11 cellular contexts compared by ENCODE assay signal in genomic region chr4:163665521-163666334, GRCh38.
A peak's percentile ranks its signal among the peaks of the same experiment; 100 is the strongest.
DNase-seq lines count a peak whose midpoint lies in the region; ATAC-seq and TF ChIP-seq lines count a peak whose summit lies in the region.
"Had no signal": no experiment of that assay in that cellular context is flagged by ENCODE, and none has a peak within 500 bp of the region (broad histone marks: within the 10 kb centered on the region; RNA-seq: fewer than 3 reads in every experiment).

No MANE protein-coding gene starts in this region.

- H4K20me1 ChIP-seq in SU-DHL-6 (ENCODE audit: low read depth, low read length) = no peaks in the 10 kb centered on the region

- H3K79me2 ChIP-seq in SU-DHL-6 (ENCODE audit: insufficient read depth, low read length) = no peaks in the 10 kb centered on the region

- ATAC-seq in activated T-cell treated with anti-CD3 and anti-CD28 coated beads, Interleukin-2, amount 50 U/mL, for 72 hours (replicated peaks in 1 of 2) = no peak
- ATAC-seq in HG03025 (IDR thresholded peaks at IDR 0.05; ENCODE audit: low FRiP score, unreplicated experiment) = peak; percentile 39
- peak; percentile 70 for ATAC-seq in upper lobe of right lung

- H3K36me3 ChIP-seq in SU-DHL-6 (ENCODE audit: low read length) = no peaks in the 10 kb centered on the region
- no peaks in the 10 kb centered on the region for H3K36me3 ChIP-seq in upper lobe of right lung
- H3K36me3 ChIP-seq in vagina = no peaks in the 10 kb centered on the region

- TF ChIP-seq POLR2A in vagina (IDR thresholded peaks at IDR 0.05) = no peak

- H3F3A ChIP-seq in SU-DHL-6 (ENCODE audit: insufficient read depth) = peaks cover 60% of the 10 kb centered on the region

- H3K27me3 ChIP-seq in SU-DHL-6 (ENCODE audit: low read length) = no peaks in the 10 kb centered on the region
- H3K27me3 ChIP-seq in upper lobe of right lung = no peaks in the 10 kb centered on the region
- no peaks in the 10 kb centered on the region for H3K27me3 ChIP-seq in vagina

- no peaks in the 10 kb centered on the region for H3K9me2 ChIP-seq in SU-DHL-6 (replicated peaks; ENCODE audit: insufficient read depth, low read length)

- H3K4me2 ChIP-seq in SU-DHL-6 (ENCODE audit: low read depth, low read length, poor library complexity, severe bottlenecking) = peak overlapping the region; percentile 99

- peak overlapping the region; percentile 76 for H3K27ac Mint-ChIP-seq in activated T-cell treated with anti-CD3 and anti-CD28 coated beads, Interleukin-2, amount 50 U/mL, for 72 hours

- no peaks in the 10 kb centered on the region for H3K9me3 ChIP-seq in SU-DHL-6 (ENCODE audit: insufficient read depth, low read length)
- no peaks in the 10 kb centered on the region for H3K9me3 ChIP-seq in upper lobe of right lung
- no peaks in the 10 kb centered on the region for H3K9me3 ChIP-seq in vagina

- H3K9ac ChIP-seq in SU-DHL-6 (ENCODE audit: low read length) = peak overlapping the region; percentile 59

- H3K27ac ChIP-seq in SU-DHL-6 (ENCODE audit: low read depth, low read length) = peak overlapping the region; percentile 99
- peak overlapping the region; percentile 68 for H3K27ac ChIP-seq in upper lobe of right lung
- H3K27ac ChIP-seq in vagina = no peak overlapping the region

- H3K4me1 ChIP-seq in upper lobe of right lung (no peaks in the 10 kb centered on the region), vagina (no peaks in the 10 kb centered on the region)

- peak overlapping the region; percentile 80 for H2AFZ ChIP-seq in SU-DHL-6 (ENCODE audit: low read depth, low read length, severe bottlenecking)

- H3K4me1 Mint-ChIP-seq in activated T-cell treated with anti-CD3 and anti-CD28 coated beads, Interleukin-2, amount 50 U/mL, for 72 hours (ENCODE audit: low read depth) = peaks cover 7% of the 10 kb centered on the region

- DNase-seq in activated T-cell treated with anti-CD3 and anti-CD28 coated beads, Interleukin-2, amount 50 U/mL, for 72 hours = no peak
- no peak for DNase-seq in activated T-cell treated with anti-CD3 and anti-CD28 coated beads, Interleukin-2, amount 50 U/mL, for 1 hour
- DNase-seq in upper lobe of right lung (no peak), GM19240 (ENCODE audit: insufficient read length, low spot score) (no peak), vagina (ENCODE audit: extremely low spot score in 2 of 2) (no peak)
- DNase-seq in activated CD8-positive, alpha-beta memory T cell treated with anti-CD3 and anti-CD28 coated beads, Interleukin-2, amount 50 U/mL, for 4 hours = no peak
- DNase-seq: ACHN, kidney glomerular epithelial cell, small intestine had no signal

- H3K9me3 Mint-ChIP-seq in activated T-cell treated with anti-CD3 and anti-CD28 coated beads, Interleukin-2, amount 50 U/mL, for 72 hours = peaks cover 0 to 1% of the 10 kb centered on the region in 2 donors

- peak; percentile 40 for TF ChIP-seq CTCF in SU-DHL-6 (IDR thresholded peaks at IDR 0.05; ENCODE audit: insufficient read depth, low read length, poor library complexity, severe bottlenecking)
- TF ChIP-seq CTCF in upper lobe of right lung (IDR thresholded peaks at IDR 0.05) = peak; percentile 9
- no peak for TF ChIP-seq CTCF in vagina (IDR thresholded peaks at IDR 0.05)

- H3K27me3 Mint-ChIP-seq in activated T-cell treated with anti-CD3 and anti-CD28 coated beads, Interleukin-2, amount 50 U/mL, for 72 hours (ENCODE audit: low read depth) = no peaks in the 10 kb centered on the region

- H3K36me3 Mint-ChIP-seq in activated T-cell treated with anti-CD3 and anti-CD28 coated beads, Interleukin-2, amount 50 U/mL, for 72 hours (ENCODE audit: insufficient read depth in 2 of 2) = no peaks in the 10 kb centered on the region

- H3K4me3 ChIP-seq in SU-DHL-6 (ENCODE audit: insufficient read depth, low read length, poor library complexity, severe bottlenecking) (peak overlapping the region; percentile 24), upper lobe of right lung (no peak overlapping the region), vagina (no peak overlapping the region)

- no peak overlapping the region for H3K4me3 Mint-ChIP-seq in activated T-cell treated with anti-CD3 and anti-CD28 coated beads, Interleukin-2, amount 50 U/mL, for 72 hours

- intact Hi-C loops in upper lobe of right lung (cut with DNase I) = no loop called here
- intact Hi-C loops in vagina (cut with DNase I) = no loop called here

Comparison
In these comparisons a context has a peak if more than half of its experiments do, and no peak if none do; other contexts are left out.
1. ATAC-seq: peak in HG03025 (single experiment) and upper lobe of right lung (single experiment); none in activated T-cell treated with anti-CD3 and anti-CD28 coated beads, Interleukin-2, amount 50 U/mL, for 72 hours (0 of 2).
2. CTCF ChIP-seq: peak in SU-DHL-6 (single experiment) and upper lobe of right lung (single experiment); none in vagina (0 of 3).